In the genomic region with DNA sequence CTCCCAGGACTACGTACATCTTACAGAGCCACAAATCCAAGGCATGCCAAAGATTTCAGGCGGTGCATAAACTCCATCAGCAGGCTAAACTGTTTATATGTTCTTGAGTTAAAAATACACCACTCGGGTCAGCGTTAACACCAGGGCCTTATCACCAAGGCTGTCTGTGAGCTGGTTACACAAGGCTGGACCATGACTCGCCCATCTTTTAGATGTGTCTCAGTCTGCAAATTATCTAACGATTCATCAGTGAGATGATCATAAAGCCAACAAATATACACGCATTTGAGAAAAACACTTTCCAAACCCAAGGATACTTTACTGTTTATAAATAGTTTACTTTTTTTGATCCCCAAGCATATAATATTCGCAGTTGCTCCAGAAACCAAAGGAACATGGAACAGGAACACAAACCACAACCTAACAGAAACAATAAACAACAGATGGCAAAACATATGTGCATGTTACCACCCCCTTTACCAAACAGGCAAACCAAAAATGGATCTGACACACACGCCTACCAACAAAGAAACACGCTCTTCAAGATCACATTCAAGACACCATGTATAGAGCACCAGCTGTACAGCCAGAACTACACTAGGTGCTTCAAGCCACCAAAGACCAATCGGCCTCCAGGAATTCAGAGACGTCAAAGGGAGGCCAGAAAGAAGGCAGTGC, we compare ENCODE assay signal across 1 cellular context.
TF ChIP-seq lines count a peak whose summit lies in the region.

No MANE protein-coding gene starts in this region.

TF ChIP-seq in HepG2, 621 proteins besides CTCF, POLR2A, EP300 and RAD21:
- TF ChIP-seq, protein P1, sequence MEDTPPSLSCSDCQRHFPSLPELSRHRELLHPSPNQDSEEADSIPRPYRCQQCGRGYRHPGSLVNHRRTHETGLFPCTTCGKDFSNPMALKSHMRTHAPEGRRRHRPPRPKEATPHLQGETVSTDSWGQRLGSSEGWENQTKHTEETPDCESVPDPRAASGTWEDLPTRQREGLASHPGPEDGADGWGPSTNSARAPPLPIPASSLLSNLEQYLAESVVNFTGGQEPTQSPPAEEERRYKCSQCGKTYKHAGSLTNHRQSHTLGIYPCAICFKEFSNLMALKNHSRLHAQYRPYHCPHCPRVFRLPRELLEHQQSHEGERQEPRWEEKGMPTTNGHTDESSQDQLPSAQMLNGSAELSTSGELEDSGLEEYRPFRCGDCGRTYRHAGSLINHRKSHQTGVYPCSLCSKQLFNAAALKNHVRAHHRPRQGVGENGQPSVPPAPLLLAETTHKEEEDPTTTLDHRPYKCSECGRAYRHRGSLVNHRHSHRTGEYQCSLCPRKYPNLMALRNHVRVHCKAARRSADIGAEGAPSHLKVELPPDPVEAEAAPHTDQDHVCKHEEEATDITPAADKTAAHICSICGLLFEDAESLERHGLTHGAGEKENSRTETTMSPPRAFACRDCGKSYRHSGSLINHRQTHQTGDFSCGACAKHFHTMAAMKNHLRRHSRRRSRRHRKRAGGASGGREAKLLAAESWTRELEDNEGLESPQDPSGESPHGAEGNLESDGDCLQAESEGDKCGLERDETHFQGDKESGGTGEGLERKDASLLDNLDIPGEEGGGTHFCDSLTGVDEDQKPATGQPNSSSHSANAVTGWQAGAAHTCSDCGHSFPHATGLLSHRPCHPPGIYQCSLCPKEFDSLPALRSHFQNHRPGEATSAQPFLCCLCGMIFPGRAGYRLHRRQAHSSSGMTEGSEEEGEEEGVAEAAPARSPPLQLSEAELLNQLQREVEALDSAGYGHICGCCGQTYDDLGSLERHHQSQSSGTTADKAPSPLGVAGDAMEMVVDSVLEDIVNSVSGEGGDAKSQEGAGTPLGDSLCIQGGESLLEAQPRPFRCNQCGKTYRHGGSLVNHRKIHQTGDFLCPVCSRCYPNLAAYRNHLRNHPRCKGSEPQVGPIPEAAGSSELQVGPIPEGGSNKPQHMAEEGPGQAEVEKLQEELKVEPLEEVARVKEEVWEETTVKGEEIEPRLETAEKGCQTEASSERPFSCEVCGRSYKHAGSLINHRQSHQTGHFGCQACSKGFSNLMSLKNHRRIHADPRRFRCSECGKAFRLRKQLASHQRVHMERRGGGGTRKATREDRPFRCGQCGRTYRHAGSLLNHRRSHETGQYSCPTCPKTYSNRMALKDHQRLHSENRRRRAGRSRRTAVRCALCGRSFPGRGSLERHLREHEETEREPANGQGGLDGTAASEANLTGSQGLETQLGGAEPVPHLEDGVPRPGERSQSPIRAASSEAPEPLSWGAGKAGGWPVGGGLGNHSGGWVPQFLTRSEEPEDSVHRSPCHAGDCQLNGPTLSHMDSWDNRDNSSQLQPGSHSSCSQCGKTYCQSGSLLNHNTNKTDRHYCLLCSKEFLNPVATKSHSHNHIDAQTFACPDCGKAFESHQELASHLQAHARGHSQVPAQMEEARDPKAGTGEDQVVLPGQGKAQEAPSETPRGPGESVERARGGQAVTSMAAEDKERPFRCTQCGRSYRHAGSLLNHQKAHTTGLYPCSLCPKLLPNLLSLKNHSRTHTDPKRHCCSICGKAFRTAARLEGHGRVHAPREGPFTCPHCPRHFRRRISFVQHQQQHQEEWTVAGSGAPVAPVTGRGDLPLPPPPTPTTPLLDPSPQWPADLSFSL (CRISPR knock-in tag; IDR thresholded peaks at IDR 0.05): no peak
- TF ChIP-seq FOSL2 (CRISPR knock-in tag; IDR thresholded peaks at IDR 0.05) (peak; percentile 78), SALL1 (CRISPR knock-in tag; IDR thresholded peaks at IDR 0.05) (peak; percentile 17; the same call in 1 of the 2 replicates), ARID5B (CRISPR knock-in tag; IDR thresholded peaks at IDR 0.05) (0 out of 2 replicates have a peak, but pooled peaks have one; percentile 10), ZNF747 (CRISPR knock-in tag; IDR thresholded peaks at IDR 0.05; ENCODE audit: borderline replicate concordance) (0 out of 2 replicates have a peak, but pooled peaks have one; percentile 25), CHCHD3 (CRISPR knock-in tag; IDR thresholded peaks at IDR 0.05) (no peak), RBAK (CRISPR knock-in tag; IDR thresholded peaks at IDR 0.05) (peak; percentile 85)
- TF ChIP-seq, protein P2, sequence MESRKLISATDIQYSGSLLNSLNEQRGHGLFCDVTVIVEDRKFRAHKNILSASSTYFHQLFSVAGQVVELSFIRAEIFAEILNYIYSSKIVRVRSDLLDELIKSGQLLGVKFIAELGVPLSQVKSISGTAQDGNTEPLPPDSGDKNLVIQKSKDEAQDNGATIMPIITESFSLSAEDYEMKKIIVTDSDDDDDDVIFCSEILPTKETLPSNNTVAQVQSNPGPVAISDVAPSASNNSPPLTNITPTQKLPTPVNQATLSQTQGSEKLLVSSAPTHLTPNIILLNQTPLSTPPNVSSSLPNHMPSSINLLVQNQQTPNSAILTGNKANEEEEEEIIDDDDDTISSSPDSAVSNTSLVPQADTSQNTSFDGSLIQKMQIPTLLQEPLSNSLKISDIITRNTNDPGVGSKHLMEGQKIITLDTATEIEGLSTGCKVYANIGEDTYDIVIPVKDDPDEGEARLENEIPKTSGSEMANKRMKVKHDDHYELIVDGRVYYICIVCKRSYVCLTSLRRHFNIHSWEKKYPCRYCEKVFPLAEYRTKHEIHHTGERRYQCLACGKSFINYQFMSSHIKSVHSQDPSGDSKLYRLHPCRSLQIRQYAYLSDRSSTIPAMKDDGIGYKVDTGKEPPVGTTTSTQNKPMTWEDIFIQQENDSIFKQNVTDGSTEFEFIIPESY (CRISPR knock-in tag; IDR thresholded peaks at IDR 0.05): 0 out of 2 replicates have a peak, but pooled peaks have one; percentile 9
